ENCODE assay signal across 1 cellular context in the genomic region with DNA sequence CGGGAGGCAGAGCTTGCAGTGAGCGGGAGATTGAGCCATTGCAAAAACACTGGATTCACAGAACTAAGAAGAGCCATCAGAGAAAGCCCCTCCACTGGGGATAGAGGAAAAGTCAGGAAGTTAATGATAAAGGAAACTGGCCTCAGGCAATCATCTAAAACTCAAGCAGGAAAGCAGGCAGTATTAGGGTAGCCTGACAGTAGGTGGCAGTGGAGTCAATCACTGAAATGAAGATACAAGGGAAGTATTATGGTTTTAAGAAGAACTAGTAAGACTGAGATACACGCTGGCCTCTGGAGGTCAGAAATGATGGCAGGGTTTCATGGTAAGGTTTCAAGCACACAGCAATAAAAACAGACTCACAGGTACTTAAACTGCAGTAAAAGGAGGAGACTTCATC.
TF ChIP-seq lines count a peak whose summit lies in the region.

No MANE protein-coding gene starts in this region.

TF ChIP-seq in WTC11, 78 proteins besides CTCF, POLR2A, EP300 and RAD21 (continued from another document):
- TF ChIP-seq CREB1 (CRISPR knock-in tag; IDR thresholded peaks at IDR 0.05) (no peak), NFATC4 (CRISPR knock-in tag; IDR thresholded peaks at IDR 0.05) (no peak)
- TF ChIP-seq, protein P1, sequence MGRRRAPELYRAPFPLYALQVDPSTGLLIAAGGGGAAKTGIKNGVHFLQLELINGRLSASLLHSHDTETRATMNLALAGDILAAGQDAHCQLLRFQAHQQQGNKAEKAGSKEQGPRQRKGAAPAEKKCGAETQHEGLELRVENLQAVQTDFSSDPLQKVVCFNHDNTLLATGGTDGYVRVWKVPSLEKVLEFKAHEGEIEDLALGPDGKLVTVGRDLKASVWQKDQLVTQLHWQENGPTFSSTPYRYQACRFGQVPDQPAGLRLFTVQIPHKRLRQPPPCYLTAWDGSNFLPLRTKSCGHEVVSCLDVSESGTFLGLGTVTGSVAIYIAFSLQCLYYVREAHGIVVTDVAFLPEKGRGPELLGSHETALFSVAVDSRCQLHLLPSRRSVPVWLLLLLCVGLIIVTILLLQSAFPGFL (CRISPR knock-in tag; IDR thresholded peaks at IDR 0.05; ENCODE audit: borderline replicate concordance), result no peak
- TF ChIP-seq, protein P2, sequence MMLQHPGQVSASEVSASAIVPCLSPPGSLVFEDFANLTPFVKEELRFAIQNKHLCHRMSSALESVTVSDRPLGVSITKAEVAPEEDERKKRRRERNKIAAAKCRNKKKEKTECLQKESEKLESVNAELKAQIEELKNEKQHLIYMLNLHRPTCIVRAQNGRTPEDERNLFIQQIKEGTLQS (CRISPR knock-in tag; conservative IDR thresholded peaks at IDR 0.05), result no peak
